7 cellular contexts compared by ENCODE assay signal in the genomic region with DNA sequence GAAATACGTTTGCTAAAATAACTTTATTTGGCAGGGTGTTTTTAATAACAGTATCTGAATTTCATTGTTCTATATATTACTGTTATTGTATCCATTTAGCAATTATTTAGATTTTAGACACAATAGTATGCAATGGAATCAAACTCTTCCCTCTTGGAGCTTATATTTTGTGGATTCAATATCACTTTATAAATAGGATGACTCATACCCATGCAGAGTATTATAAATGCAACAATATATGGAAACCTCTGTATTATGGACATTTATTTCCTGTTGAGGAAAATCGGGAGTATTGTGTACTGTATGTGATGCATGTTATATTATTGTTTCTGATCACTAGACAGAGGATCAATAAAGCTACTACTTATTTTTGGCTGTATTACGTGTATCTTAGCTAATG. TPM values are rescaled to one million over a fixed set of nuclear protein-coding genes. Genes with fewer than 3 reads are reported as not detected.
DNase-seq lines count a peak whose midpoint lies in the region; ATAC-seq and TF ChIP-seq lines count a peak whose summit lies in the region.

No MANE protein-coding gene starts in this region.

- peak overlapping the region; percentile 67 to 78 for H3K4me3 ChIP-seq in HCT116 (replicated peaks in 1 of 2; ENCODE audit: low read depth in 1 of 2, low read length in 2 of 2)
- H3K4me3 ChIP-seq in fibroblast of pulmonary artery (replicated peaks; ENCODE audit: low read depth, low read length): peak overlapping the region; percentile 90
- H3K4me3 ChIP-seq in skeletal muscle tissue (ENCODE audit: low read length in 3 of 3): peak overlapping the region; percentile 86 to 94 (median 93)

- CTCF ChIA-PET in HCT116 (lab: Charles Lee) (no interaction called here), T-cell (lab: Charles Lee) (no interaction called here)

- H3K4me1 Mint-ChIP-seq in T-cell: peaks cover 52 to 73% (median 64%) of the 10 kb centered on the region in 3 donors

- H3K36me3 Mint-ChIP-seq in T-cell: peaks cover 2% of the 10 kb centered on the region

- H3K9me3 ChIP-seq in HCT116 (ENCODE audit: control insufficient read depth in 1 of 2, insufficient read depth in 1 of 2, low read depth in 1 of 2, low read length in 2 of 2) (no peaks in the 10 kb centered on the region), skeletal muscle tissue (ENCODE audit: control insufficient read depth in 3 of 3, low read length in 3 of 3) (no peaks in the 10 kb centered on the region)

- H3K79me2 ChIP-seq in HCT116 (ENCODE audit: insufficient read depth, low read length): peaks cover 96% of the 10 kb centered on the region

- H3K4me2 ChIP-seq in HCT116 (ENCODE audit: low read length): peak overlapping the region; percentile 84

- no TSS peak for BruUV-seq in HCT116 (replicated peaks; lab: Mats Ljungman, UMichigan)

- in situ Hi-C loops in ACHN (cut with HindIII; ENCODE audit: low pct_ligation_motif_present, low pct_unique_long_range_greater_than_20kb, low sequenced_read_pairs) (no loop called here), GM13976 (cut with MboI; ENCODE audit: low sequenced_read_pairs, unreplicated experiment) (loop anchor here (25.0 kb wide), 1 partner anchor 397 kb away; the partner anchor contains the start of gene BDNF)

- H3K4me1 ChIP-seq in HCT116 (ENCODE audit: control insufficient read depth in 1 of 2, insufficient read depth in 2 of 2, low read length in 2 of 2) (peaks cover 23 to 32% of the 10 kb centered on the region in 2 experiments; a peak in 3 of 4 replicates), skeletal muscle tissue (ENCODE audit: control insufficient read depth in 3 of 3, insufficient read depth in 3 of 3, low read length in 3 of 3) (peaks cover 16 to 24% (median 23%) of the 10 kb centered on the region in 3 donors)

- no peaks in the 10 kb centered on the region for H3K27me3 Mint-ChIP-seq in T-cell

- no peak overlapping the region for H2AFZ ChIP-seq in HCT116 (ENCODE audit: low read depth, low read length, poor library complexity, severe bottlenecking)

- intact Hi-C loops in HCT116 (cut with micrococcal nuclease): loop anchor here (1.0 to 10.0 kb wide), 3 partner anchors 174 to 408 kb away; no protein-coding TSS in a partner anchor

- RAD21 ChIA-PET in HCT116 (lab: Charles Lee; ENCODE audit: low non-redundant PET in 1 of 2, low total read pairs in 2 of 2, uncharacterized antibody in 2 of 2, unreplicated experiment in 2 of 2): interaction anchor here (0.6 to 1.1 kb wide), 2 partner anchors 175 to 410 kb away, joined by 3 to 4 read pairs; no protein-coding TSS in a partner anchor

- TF ChIP-seq RAD21 in HCT116 (IDR thresholded peaks at IDR 0.05; ENCODE audit: low read depth): no peak

- H3K27me3 ChIP-seq in HCT116 (ENCODE audit: insufficient read depth, low read length) (no peaks in the 10 kb centered on the region), skeletal muscle tissue (ENCODE audit: control insufficient read depth in 3 of 3, insufficient read depth in 3 of 3, low read length in 3 of 3) (no peaks in the 10 kb centered on the region)

- no peak for TF ChIP-seq CTCF in HCT116 (IDR thresholded peaks at IDR 0.05 in 2 of 3, conservative IDR thresholded peaks at IDR 0.05 in 1 of 3; ENCODE audit: borderline replicate concordance in 1 of 3, insufficient read depth in 1 of 3, low read depth in 2 of 3, low read length in 2 of 3)
- TF ChIP-seq CTCF in fibroblast of pulmonary artery (IDR thresholded peaks at IDR 0.05; ENCODE audit: low read length, missing control alignments): no peak
- no peak for TF ChIP-seq CTCF in GM13976 (IDR thresholded peaks at IDR 0.05; ENCODE audit: borderline replicate concordance, control extremely low read depth, extremely low read depth, insufficient read depth, missing control alignments)

- no peak for DNase-seq in HCT116 (ENCODE audit: low read depth, low spot score)
- no peak for DNase-seq in T-cell
- no peak for DNase-seq in fibroblast of pulmonary artery (ENCODE audit: low read depth)
- DNase-seq in HUDEP-2 (lab: John Stamatoyannopoulos, UW; ENCODE audit: unreplicated experiment in 76 of 76): no peak
- no peak for DNase-seq in ACHN
- no peak for DNase-seq in GM13976 (ENCODE audit: low spot score)

- POLR2A ChIA-PET in HCT116 (lab: Charles Lee): interaction anchor here (1.2 to 1.7 kb wide), 2 partner anchors 12 to 408 kb away, joined by 6 read pairs; partner anchors contain the start of gene BDNF
- POLR2A ChIA-PET in T-cell (lab: Charles Lee): interaction anchor here in 1 of 2 donors (0.5 kb wide), 1 partner anchor 50 kb away, joined by 20 read pairs; no protein-coding TSS in a partner anchor

- no peak for TF ChIP-seq POLR2A in HCT116 (IDR thresholded peaks at IDR 0.05; ENCODE audit: borderline replicate concordance, extremely low read depth, insufficient read depth, insufficient read length)

- H3K27ac Mint-ChIP-seq in T-cell: peak overlapping the region; percentile 91 to 97

- H3K36me3 ChIP-seq in HCT116 (ENCODE audit: control insufficient read depth in 1 of 2, insufficient read depth in 2 of 2, low read length in 2 of 2) (peaks cover 0 to 4% of the 10 kb centered on the region in 2 experiments; a peak in 1 of 4 replicates), skeletal muscle tissue (ENCODE audit: control insufficient read depth in 3 of 3, insufficient read depth in 3 of 3, low read length in 3 of 3) (peaks cover 0 to 4% (median 0%) of the 10 kb centered on the region in 3 donors)

- ATAC-seq in HCT116 (no peak), T-cell (replicated peaks in 1 of 4) (no peak)

- H3K4me3 Mint-ChIP-seq in T-cell: peak overlapping the region; percentile 89 to 94 (median 93)

- no peaks in the 10 kb centered on the region for H4K20me1 ChIP-seq in HCT116 (ENCODE audit: insufficient read depth)

- no peaks in the 10 kb centered on the region for H3K9me3 Mint-ChIP-seq in T-cell

- H3K27ac ChIP-seq in HCT116 (ENCODE audit: low read depth, low read length) (peak overlapping the region; percentile 72), skeletal muscle tissue (ENCODE audit: low read depth, low read length) (peak overlapping the region; percentile 88)

- H3K9ac ChIP-seq in HCT116 (ENCODE audit: low read length) (peak overlapping the region; percentile 84), skeletal muscle tissue (ENCODE audit: low read depth in 1 of 3, low read length in 3 of 3) (peak overlapping the region; percentile 87 to 96 (median 92))

- H3K9me2 ChIP-seq in HCT116 (ENCODE audit: insufficient read depth): no peaks in the 10 kb centered on the region

TF ChIP-seq in HCT116, 20 proteins besides CTCF, POLR2A, EP300 and RAD21:
- TF ChIP-seq EZH2phosphoT487 (IDR thresholded peaks at IDR 0.05; ENCODE audit: borderline replicate concordance): no peak
- TF ChIP-seq JUND (IDR thresholded peaks at IDR 0.05): 0 out of 2 replicates have a peak, but pooled peaks have one; percentile 11

RNA-seq across cellular contexts. Expression of gene METTL15, which starts 0.7 kb away (rescaled TPM):
- total RNA-seq in HCT116 (2021; ENCODE audit: unreplicated experiment): 25.3 TPM
- 5.7 and 7.2 TPM in 2 replicates for polyA plus RNA-seq in HCT116 (2012)
- total RNA-seq in T-cell: 10 to 100 TPM in 3 of 5 donors, 1 to 10 TPM in 2; 7.6 to 12.1 (median 10.6) TPM
- total RNA-seq in skeletal muscle tissue: 21.9 TPM

RNA-seq across cellular contexts. Expression of gene KIF18A, which starts 1.0 kb away (rescaled TPM):
- total RNA-seq in HCT116 (2021; ENCODE audit: unreplicated experiment) (50.7 TPM), T-cell (1 to 10 TPM in 3 of 5 donors, under 1 TPM in 2; 0.76 to 3.7 (median 1.3) TPM), skeletal muscle tissue (4.7 TPM)
- polyA plus RNA-seq in HCT116 (2012): 10.4 and 15.1 TPM in 2 replicates
